In genomic region chr12:49641748-49642369, GRCh38 we compare ENCODE assay signal across 20 cellular contexts. TPM values are rescaled to one million over a fixed set of nuclear protein-coding genes. Genes with fewer than 3 reads are reported as not detected.
DNase-seq lines count a peak whose midpoint lies in the region; ATAC-seq and TF ChIP-seq lines count a peak whose summit lies in the region.
"Had no signal": no experiment of that assay in that cellular context is flagged by ENCODE, and none has a peak within 500 bp of the region (broad histone marks: within the 10 kb centered on the region; RNA-seq: fewer than 3 reads in every experiment).

No MANE protein-coding gene starts in this region.

- H3K27me3 Mint-ChIP-seq in activated B cell treated with CpG ODN at 0.5 μM for 24 hours = no peaks in the 10 kb centered on the region
- no peaks in the 10 kb centered on the region for H3K27me3 Mint-ChIP-seq in activated T-cell treated with anti-CD3 and anti-CD28 coated beads, Interleukin-2, amount 50 U/mL, for 4 hours (ENCODE audit: low read depth)
- H3K27me3 Mint-ChIP-seq: CD4-positive, alpha-beta T cell had no signal

- H3K79me2 ChIP-seq in PC-3 (ENCODE audit: low read length) = no peaks in the 10 kb centered on the region

- no peaks in the 10 kb centered on the region for H4K20me1 ChIP-seq in PC-3 (ENCODE audit: low read length)

- H3K4me1 ChIP-seq in PC-3 (ENCODE audit: insufficient read depth, low read length) (peaks cover 4% of the 10 kb centered on the region; the same call in 1 of the 2 replicates), foreskin keratinocyte (peaks cover 13% of the 10 kb centered on the region)

- no peak overlapping the region for H3K4me2 ChIP-seq in PC-3 (ENCODE audit: low read length)

- no peaks in the 10 kb centered on the region for H3K36me3 ChIP-seq in PC-3 (ENCODE audit: low read depth, low read length)

- no peaks in the 10 kb centered on the region for H3K9me3 ChIP-seq in PC-3 (ENCODE audit: low read length)
- H3K9me3 ChIP-seq: Peyer's patch had no signal

- no peak for TF ChIP-seq CTCF in PC-3 (conservative IDR thresholded peaks at IDR 0.05; ENCODE audit: low read depth, low read length)
- no peak for TF ChIP-seq CTCF in activated B cell treated with CpG ODN at 0.5 μM for 24 hours (IDR thresholded peaks at IDR 0.05)
- TF ChIP-seq CTCF in foreskin keratinocyte (conservative IDR thresholded peaks at IDR 0.05) = no peak

- peaks cover 44% of the 10 kb centered on the region for H3K36me3 Mint-ChIP-seq in activated B cell treated with CpG ODN at 0.5 μM for 24 hours (ENCODE audit: low read depth)
- H3K36me3 Mint-ChIP-seq in activated T-cell treated with anti-CD3 and anti-CD28 coated beads, Interleukin-2, amount 50 U/mL, for 4 hours (ENCODE audit: insufficient read depth) = peaks cover 4% of the 10 kb centered on the region

- no peaks in the 10 kb centered on the region for H3F3A ChIP-seq in PC-3 (ENCODE audit: low read length, unreplicated experiment)

- H3K27ac ChIP-seq in PC-3 (ENCODE audit: low read length) (peak overlapping the region; percentile 10; the same call in 1 of the 2 replicates), foreskin keratinocyte (peak overlapping the region; percentile 51), skin epidermis (peak overlapping the region in 17 of 21 experiments; percentile 11 to 78 (median 44))

- DNase-seq in PC-3 (no peak), activated B cell treated with CpG ODN at 0.5 μM for 24 hours (no peak), foreskin keratinocyte (no peak), H4 (ENCODE audit: low spot score) (no peak), DMS79 (lab: John Stamatoyannopoulos, UW) (no peak)
- no peak for DNase-seq in activated T-cell treated with anti-CD3 and anti-CD28 coated beads, Interleukin-2, amount 50 U/mL, for 4 hours
- DNase-seq: Calu3; CD4-positive, alpha-beta T cell; HCEC 1CT; IMR-90; Kasumi-1; MM.1S; NCI-H1092 treated with DMSO at 0.1 percent for 48 hours; NCI-H2081 treated with DMSO at 0.1 percent for 48 hours; NCI-H510A; NCI-H82; SHP77 had no signal

- no peak overlapping the region for H3K4me3 Mint-ChIP-seq in activated B cell treated with CpG ODN at 0.5 μM for 24 hours
- no peak overlapping the region for H3K4me3 Mint-ChIP-seq in activated T-cell treated with anti-CD3 and anti-CD28 coated beads, Interleukin-2, amount 50 U/mL, for 4 hours
- H3K4me3 Mint-ChIP-seq: CD4-positive, alpha-beta T cell had no signal

- H3K4me1 Mint-ChIP-seq in activated B cell treated with CpG ODN at 0.5 μM for 24 hours = peaks cover 43% of the 10 kb centered on the region
- peaks cover 19% of the 10 kb centered on the region for H3K4me1 Mint-ChIP-seq in activated T-cell treated with anti-CD3 and anti-CD28 coated beads, Interleukin-2, amount 50 U/mL, for 4 hours (ENCODE audit: low read depth)

- H3K27ac Mint-ChIP-seq in activated B cell treated with CpG ODN at 0.5 μM for 24 hours = peak overlapping the region; percentile 51

- intact Hi-C loops in PC-3 (cut with micrococcal nuclease) (no loop called here), activated B cell treated with CpG ODN at 0.5 μM for 24 hours (cut with micrococcal nuclease) (no loop called here)

- H3K27me3 ChIP-seq in PC-3 (ENCODE audit: low read length) (no peaks in the 10 kb centered on the region), foreskin keratinocyte (no peaks in the 10 kb centered on the region)
- H3K27me3 ChIP-seq: Peyer's patch had no signal

- no TSS peak for BruUV-seq in PC-3 (replicated peaks; lab: Mats Ljungman, UMichigan)

- no peak overlapping the region for H3K9ac ChIP-seq in PC-3 (ENCODE audit: low read length)

- no peaks in the 10 kb centered on the region for H3K9me3 Mint-ChIP-seq in activated B cell treated with CpG ODN at 0.5 μM for 24 hours
- H3K9me3 Mint-ChIP-seq in activated T-cell treated with anti-CD3 and anti-CD28 coated beads, Interleukin-2, amount 50 U/mL, for 4 hours = no peaks in the 10 kb centered on the region
- H3K9me3 Mint-ChIP-seq: CD4-positive, alpha-beta T cell had no signal

- POLR2A ChIA-PET in PC-3 (lab: Charles Lee; ENCODE audit: unreplicated experiment) (no interaction called here), activated B cell treated with CpG ODN at 0.5 μM for 24 hours (lab: Charles Lee) (interaction anchor here (0.7 to 1.9 kb wide), 5 partner anchors 60 to 100 kb away, joined by 3 to 8 read pairs (median 3); partner anchors contain the start of genes FMNL3 and TMBIM6)

- no peaks in the 10 kb centered on the region for H3K9me2 ChIP-seq in PC-3 (replicated peaks; ENCODE audit: low read length)

- no peak overlapping the region for H3K4me3 ChIP-seq in PC-3 (ENCODE audit: low read length)
- H3K4me3 ChIP-seq in skin epidermis = no peak overlapping the region
- H3K4me3 ChIP-seq: Peyer's patch had no signal

- CTCF ChIA-PET in PC-3 (lab: Charles Lee) (no interaction called here), activated B cell treated with CpG ODN at 0.5 μM for 24 hours (lab: Charles Lee) (interaction anchor here (14.7 kb wide), 1 partner anchor 68 kb away, joined by 284 read pairs; the partner anchor contains the start of gene FMNL3)

- ATAC-seq in PC-3 = no peak
- ATAC-seq in activated B cell treated with CpG ODN at 0.5 μM for 24 hours (ENCODE audit: low read depth) = no peak
- peak; percentile 41 for ATAC-seq in foreskin keratinocyte
- ATAC-seq in GM18867 (IDR thresholded peaks at IDR 0.05; ENCODE audit: unreplicated experiment) = no peak
- no peak for ATAC-seq in activated T-cell treated with anti-CD3 and anti-CD28 coated beads, Interleukin-2, amount 50 U/mL, for 4 hours

- H2AFZ ChIP-seq in PC-3 (ENCODE audit: low read length) = no peak overlapping the region

RNA-seq across cellular contexts. Expression of gene PRPF40B, which starts 18.5 kb away (rescaled TPM):
- total RNA-seq in PC-3 (2014; rRNA removed) (16.2 and 17.7 TPM in 2 replicates), activated B cell treated with CpG ODN at 0.5 μM for 24 hours (16.4 and 23.4 TPM in 2 replicates), foreskin keratinocyte (26.6 TPM in 2 replicates)
- 20.3 and 20.6 TPM in 2 replicates for polyA plus RNA-seq in foreskin keratinocyte
- 5.8 and 9.8 TPM in 2 replicates for total RNA-seq in H4 (2014; rRNA removed; shearing (Covaris generic))
- 10 to 100 TPM in 2 of 3 donors, 1 to 10 TPM in 1; 8.0 to 10.9 (median 10.6) TPM for total RNA-seq in activated T-cell treated with anti-CD3 and anti-CD28 coated beads, Interleukin-2, amount 50 U/mL, for 4 hours

RNA-seq across cellular contexts. Expression of gene FAM186B, which starts 36.4 kb away (rescaled TPM):
- total RNA-seq in PC-3 (2014; rRNA removed) (0.80 and 1.1 TPM in 2 replicates), activated B cell treated with CpG ODN at 0.5 μM for 24 hours (0.93 and 1.5 TPM in 2 replicates), foreskin keratinocyte (0.32 and 0.37 TPM in 2 replicates)
- polyA plus RNA-seq in foreskin keratinocyte = 0.09 and 0.24 TPM in 2 replicates
- total RNA-seq in H4 (2014; rRNA removed; shearing (Covaris generic)) = 0.39 and 3.8 TPM in 2 replicates
- under 1 TPM; 0.28 to 0.38 (median 0.37) TPM for total RNA-seq in activated T-cell treated with anti-CD3 and anti-CD28 coated beads, Interleukin-2, amount 50 U/mL, for 4 hours
